Comparison of ENCODE assay signal across 24 cellular contexts in the genomic region with DNA sequence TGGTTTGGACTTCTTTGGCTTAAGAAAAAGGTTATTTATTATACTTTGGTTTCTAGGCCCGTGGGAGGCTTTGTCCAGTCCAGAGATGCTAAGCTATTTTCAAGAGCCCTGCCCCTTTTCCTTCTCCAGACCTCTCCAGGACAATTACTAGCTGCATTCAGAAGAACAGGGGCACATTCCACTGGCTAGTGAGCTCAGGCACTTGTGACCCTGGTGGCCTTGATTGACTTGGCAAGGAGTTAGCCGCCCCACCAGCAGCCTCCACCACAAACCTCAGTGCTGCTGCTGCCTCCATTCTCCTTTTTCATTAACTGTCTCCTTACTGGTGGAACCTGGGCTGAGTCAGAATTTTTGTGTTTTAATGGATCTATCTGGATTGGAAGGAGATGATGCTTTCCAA.
"Had no signal": no experiment of that assay in that cellular context is flagged by ENCODE, and none has a peak within 500 bp of the region (broad histone marks: within the 10 kb centered on the region; RNA-seq: fewer than 3 reads in every experiment).

No MANE protein-coding gene starts in this region.

- H3K4me1 Mint-ChIP-seq: activated naive CD8-positive, alpha-beta T cell treated with anti-CD3 and anti-CD28 coated beads, Interleukin-2, amount 10 ng/mL, durations not matched to agents 7 days and 5 days had no signal

- H3K27me3 Mint-ChIP-seq: activated naive CD8-positive, alpha-beta T cell treated with anti-CD3 and anti-CD28 coated beads, Interleukin-2, amount 10 ng/mL, durations not matched to agents 7 days and 5 days had no signal

- H3K36me3 Mint-ChIP-seq: activated naive CD8-positive, alpha-beta T cell treated with anti-CD3 and anti-CD28 coated beads, Interleukin-2, amount 10 ng/mL, durations not matched to agents 7 days and 5 days had no signal

- H3K27ac Mint-ChIP-seq: activated CD8-positive, alpha-beta T cell treated with anti-CD3 and anti-CD28 coated beads, Interleukin-2, amount 10 ng/mL, durations not matched to agents 7 days and 5 days; activated naive CD8-positive, alpha-beta T cell treated with anti-CD3 and anti-CD28 coated beads, Interleukin-2, amount 10 ng/mL, durations not matched to agents 7 days and 5 days had no signal

- H3K4me1 ChIP-seq: adrenal gland, Peyer's patch, SJSA1 had no signal

- H3K9me3 ChIP-seq: adrenal gland, MG63, Peyer's patch, SJSA1 had no signal

- ATAC-seq: activated CD8-positive, alpha-beta T cell treated with anti-CD3 and anti-CD28 coated beads, Interleukin-2, amount 10 ng/mL, durations not matched to agents 7 days and 5 days; SK-N-SH treated with all-trans-retinoic acid at 6 μM for 48 hours had no signal

- H3K4me3 ChIP-seq: adrenal gland, MG63, Peyer's patch, SJSA1 had no signal

- H3K27ac ChIP-seq: adrenal gland, Peyer's patch, SJSA1 had no signal

- DNase-seq: activated CD4-positive, alpha-beta T cell treated with anti-CD3 and anti-CD28 coated beads for 48 hours; activated CD4-positive, alpha-beta T cell treated with anti-CD3 and anti-CD28 coated beads, Interleukin-2, amount 50 U/mL, for 4 hours; activated CD4-positive, CD25-positive, alpha-beta regulatory T cell treated with anti-CD3 and anti-CD28 coated beads, Interleukin-2, amount 50 U/mL, for 72 hours; activated CD8-positive, alpha-beta memory T cell treated with anti-CD3 and anti-CD28 coated beads, Interleukin-2, amount 50 U/mL, for 48 hours; activated CD8-positive, alpha-beta T cell treated with anti-CD3 and anti-CD28 coated beads, Interleukin-2, amount 10 ng/mL, durations not matched to agents 7 days and 5 days; activated naive CD4-positive, alpha-beta T cell treated with anti-CD3 and anti-CD28 coated beads, Interleukin-2, amount 50 U/mL, for 16 hours; activated naive CD8-positive, alpha-beta T cell treated with anti-CD3 and anti-CD28 coated beads, Interleukin-2, amount 10 ng/mL, durations not matched to agents 7 days and 5 days; activated T-cell treated with anti-CD3 and anti-CD28 coated beads, Interleukin-2, amount 50 U/mL, for 1 hour; adrenal gland; anterior cingulate cortex; cerebellar nuclear complex; MG63; MV-4-11; NCI-H1092 treated with DMSO at 0.1 percent for 48 hours; NCI-H1417 treated with DMSO at 0.1 percent for 48 hours; NCI-H1694 treated with DMSO at 0.1 percent for 48 hours; NCI-H2081; NCI-H446; NCI-H524; Peyer's patch; SHP77; SW 1271 had no signal

- H3K4me3 Mint-ChIP-seq: activated CD8-positive, alpha-beta T cell treated with anti-CD3 and anti-CD28 coated beads, Interleukin-2, amount 10 ng/mL, durations not matched to agents 7 days and 5 days; activated naive CD8-positive, alpha-beta T cell treated with anti-CD3 and anti-CD28 coated beads, Interleukin-2, amount 10 ng/mL, durations not matched to agents 7 days and 5 days had no signal

- H3K27me3 ChIP-seq: adrenal gland, MG63, Peyer's patch, SJSA1 had no signal

- H3K36me3 ChIP-seq: adrenal gland, MG63, Peyer's patch, SJSA1 had no signal

- H3K9me3 Mint-ChIP-seq: activated naive CD8-positive, alpha-beta T cell treated with anti-CD3 and anti-CD28 coated beads, Interleukin-2, amount 10 ng/mL, durations not matched to agents 7 days and 5 days had no signal
